Comparison of ENCODE assay signal across 19 cellular contexts in genomic region chr7:151100921-151101320, GRCh38. TPM values are rescaled to one million over a fixed set of nuclear protein-coding genes. Genes with fewer than 3 reads are reported as not detected.
A peak's percentile ranks its signal among the peaks of the same experiment; 100 is the strongest.
DNase-seq lines count a peak whose midpoint lies in the region; ATAC-seq and TF ChIP-seq lines count a peak whose summit lies in the region.
"Had no signal": no experiment of that assay in that cellular context is flagged by ENCODE, and none has a peak within 500 bp of the region (broad histone marks: within the 10 kb centered on the region; RNA-seq: fewer than 3 reads in every experiment).

No MANE protein-coding gene starts in this region.

- H3K4me2 ChIP-seq in neural progenitor cell = no peak overlapping the region
- H3K4me2 ChIP-seq: SK-N-SH had no signal

- H3K4me3 Mint-ChIP-seq in WTC11 = no peak overlapping the region
- no peak overlapping the region for H3K4me3 Mint-ChIP-seq in neural progenitor cell
- H3K4me3 Mint-ChIP-seq: CD4-positive, alpha-beta T cell had no signal

- peaks cover 72% of the 10 kb centered on the region for H4K20me1 ChIP-seq in neural progenitor cell (ENCODE audit: low read depth)

- peak; percentile 8 to 14 for ATAC-seq in right cardiac atrium
- ATAC-seq in WTC11 = no peak
- peak; percentile 19 for ATAC-seq in aorta (ENCODE audit: low FRiP score)
- ATAC-seq in GM21825 (IDR thresholded peaks at IDR 0.05; ENCODE audit: unreplicated experiment) = no peak

- H3K36me3 ChIP-seq in right atrium auricular region (peaks cover 4% of the 10 kb centered on the region), neural progenitor cell (no peaks in the 10 kb centered on the region), aorta (ENCODE audit: control insufficient read depth in 1 of 2, insufficient read depth in 2 of 2, low read length in 1 of 2) (no peaks in the 10 kb centered on the region)
- H3K36me3 ChIP-seq: MG63 had no signal

- H3K4me1 Mint-ChIP-seq in WTC11 (peaks cover 46% of the 10 kb centered on the region), neural progenitor cell (no peaks in the 10 kb centered on the region)

- H3K4me1 ChIP-seq in right cardiac atrium (ENCODE audit: control insufficient read depth, insufficient read depth, low read length) (peaks cover 3% of the 10 kb centered on the region), right atrium auricular region (peaks cover 0 to 23% of the 10 kb centered on the region in 2 donors), neural progenitor cell (peaks cover 12% of the 10 kb centered on the region), aorta (ENCODE audit: control insufficient read depth in 1 of 2, insufficient read depth in 2 of 2, low read length in 2 of 2) (no peaks in the 10 kb centered on the region)

- H3K27me3 Mint-ChIP-seq in WTC11 (ENCODE audit: low read depth) (no peaks in the 10 kb centered on the region), neural progenitor cell (ENCODE audit: insufficient read depth, low read depth) (peaks cover 2% of the 10 kb centered on the region)
- H3K27me3 Mint-ChIP-seq: CD4-positive, alpha-beta T cell had no signal

- WGBS in right cardiac atrium = 85% methylated on average over 10 of the region's 10 CpGs
- 87 to 90% methylated on average over 10 of the region's 10 CpGs for WGBS in aorta, 2 donors

- no peak overlapping the region for H2AFZ ChIP-seq in neural progenitor cell (replicated peaks)

- H3K79me2 ChIP-seq in neural progenitor cell (ENCODE audit: low read depth) = peaks cover 71% of the 10 kb centered on the region

- TF ChIP-seq CTCF in right atrium auricular region (IDR thresholded peaks at IDR 0.05) = no peak
- no peak for TF ChIP-seq CTCF in WTC11 (IDR thresholded peaks at IDR 0.05)
- TF ChIP-seq CTCF in neural progenitor cell (IDR thresholded peaks at IDR 0.05) = no peak

- no peaks in the 10 kb centered on the region for H3F3A ChIP-seq in neural progenitor cell (ENCODE audit: low read depth)

- DNase-seq in right cardiac atrium (peak in 2 of 3 donors; percentile 13 to 46), right atrium auricular region (ENCODE audit: low spot score) (no peak), WTC11 (ENCODE audit: low spot score) (no peak), neural progenitor cell (ENCODE audit: low spot score) (no peak), aorta (no peak), Kasumi-1 (lab: John Stamatoyannopoulos, UW) (no peak)
- no peak for DNase-seq in activated T-cell treated with anti-CD3 and anti-CD28 coated beads, Interleukin-2, amount 50 U/mL, for 1 hour
- DNase-seq: CD4-positive, alpha-beta T cell; KBM-7; MG63; NCI-H1417 treated with DMSO at 0.1 percent for 48 hours; NCI-H1694 treated with DMSO at 0.1 percent for 48 hours; NCI-H2081; NCI-H2227 treated with DMSO at 0.1 percent for 48 hours; NCI-H526 treated with DMSO at 0.1 percent for 48 hours; SK-N-SH; SW 1271 had no signal

- H3K9me3 Mint-ChIP-seq in WTC11 (no peaks in the 10 kb centered on the region), neural progenitor cell (no peaks in the 10 kb centered on the region)
- H3K9me3 Mint-ChIP-seq: CD4-positive, alpha-beta T cell had no signal

- CTCF ChIA-PET in WTC11 (lab: Charles Lee) = interaction anchor here (1.2 to 1.9 kb wide), 2 partner anchors 10 to 13 kb away, joined by 3 to 4 read pairs; no protein-coding TSS in a partner anchor

- no peak overlapping the region for H3K9ac ChIP-seq in neural progenitor cell
- H3K9ac ChIP-seq: SK-N-SH had no signal

- intact Hi-C loops in right cardiac atrium (cut with DNase I) (no loop called here), aorta (cut with DNase I) (no loop called here)

- H3K9me3 ChIP-seq in right cardiac atrium (ENCODE audit: control insufficient read depth, low read length) = no peaks in the 10 kb centered on the region
- H3K9me3 ChIP-seq in right atrium auricular region = no peaks in the 10 kb centered on the region
- no peaks in the 10 kb centered on the region for H3K9me3 ChIP-seq in neural progenitor cell (ENCODE audit: low read depth)
- no peaks in the 10 kb centered on the region for H3K9me3 ChIP-seq in aorta (ENCODE audit: control insufficient read depth, low read length)
- H3K9me3 ChIP-seq: BLaER1 treated with 17β-estradiol and CSF1 and Interleukin-3, amounts not matched to agents 10 nM and 100 nM; MG63; SK-N-SH had no signal

- POLR2A ChIA-PET in WTC11 (lab: Charles Lee) = no interaction called here

- H3K27me3 ChIP-seq in right cardiac atrium (ENCODE audit: control insufficient read depth, insufficient read depth) (no peaks in the 10 kb centered on the region), right atrium auricular region (no peaks in the 10 kb centered on the region), neural progenitor cell (peaks cover 7% of the 10 kb centered on the region), aorta (ENCODE audit: control insufficient read depth in 1 of 2, insufficient read depth in 2 of 2, low read length in 1 of 2) (no peaks in the 10 kb centered on the region)
- H3K27me3 ChIP-seq: BLaER1 treated with 17β-estradiol and CSF1 and Interleukin-3, amounts not matched to agents 10 nM and 100 nM; MG63 had no signal

- H3K4me3 ChIP-seq in right cardiac atrium (ENCODE audit: low read length) (no peak overlapping the region), right atrium auricular region (no peak overlapping the region), neural progenitor cell (no peak overlapping the region), aorta (ENCODE audit: low read length in 2 of 2) (no peak overlapping the region)
- H3K4me3 ChIP-seq: BLaER1 treated with 17β-estradiol and CSF1 and Interleukin-3, amounts not matched to agents 10 nM and 100 nM; MG63 had no signal

- H3K27ac Mint-ChIP-seq in WTC11 = peak overlapping the region; percentile 74; the same call in 1 of the 2 replicates
- H3K27ac Mint-ChIP-seq in neural progenitor cell = peak overlapping the region; percentile 66
- H3K27ac Mint-ChIP-seq: CD4-positive, alpha-beta T cell had no signal

- H3K27ac ChIP-seq in right cardiac atrium (ENCODE audit: low read length) (no peak overlapping the region), right atrium auricular region (no peak overlapping the region), neural progenitor cell (no peak overlapping the region), aorta (ENCODE audit: low read depth in 1 of 2, low read length in 2 of 2) (no peak overlapping the region)

- H3K36me3 Mint-ChIP-seq in WTC11 = peaks cover 9% of the 10 kb centered on the region
- peaks cover 6% of the 10 kb centered on the region for H3K36me3 Mint-ChIP-seq in neural progenitor cell

TF ChIP-seq in WTC11, 78 proteins besides CTCF, POLR2A, EP300 and RAD21 (continues in another document):
- TF ChIP-seq E2F1 (CRISPR knock-in tag; IDR thresholded peaks at IDR 0.05) (no peak), ZNF121 (CRISPR knock-in tag; IDR thresholded peaks at IDR 0.05) (no peak), ZMAT4 (CRISPR knock-in tag; IDR thresholded peaks at IDR 0.05) (no peak), JUN (CRISPR knock-in tag; IDR thresholded peaks at IDR 0.05) (no peak), TEAD4 (CRISPR knock-in tag; IDR thresholded peaks at IDR 0.05) (no peak), MXD4 (CRISPR knock-in tag; IDR thresholded peaks at IDR 0.05; ENCODE audit: borderline replicate concordance) (no peak), CREB1 (CRISPR knock-in tag; IDR thresholded peaks at IDR 0.05) (no peak), ZNF263 (CRISPR knock-in tag; IDR thresholded peaks at IDR 0.05; ENCODE audit: low read depth) (no peak)

RNA-seq across cellular contexts. Expression of gene AGAP3, which starts 14.6 kb away (rescaled TPM):
- total RNA-seq in right cardiac atrium (10 to 100 TPM; 58.3 to 78.8 (median 67.6) TPM), right atrium auricular region (10 to 100 TPM; 29.8 to 42.1 TPM), WTC11 (2021) (107 to 163 TPM (median 113 TPM) in 3 replicates), neural progenitor cell (ENCODE audit: low replicate concordance) (38.9 and 73.0 TPM in 2 replicates), aorta (100 to 1,000 TPM in 1 of 2 donors, 10 to 100 TPM in 1; 60.6 to 115 TPM)
- polyA plus RNA-seq in right cardiac atrium (61.4 TPM), aorta (100 to 1,000 TPM in 1 of 2 donors, 10 to 100 TPM in 1; 21.5 to 105 TPM)

RNA-seq across cellular contexts. Expression of gene TMUB1, which starts 17.6 kb away (rescaled TPM):
- total RNA-seq in right cardiac atrium (10 to 100 TPM; 28.5 to 36.5 (median 35.8) TPM), right atrium auricular region (10 to 100 TPM; 28.0 to 53.6 TPM), WTC11 (2021) (61.3 to 72.8 TPM (median 62.5 TPM) in 3 replicates), neural progenitor cell (ENCODE audit: low replicate concordance) (6.0 and 49.4 TPM in 2 replicates), aorta (10 to 100 TPM; 32.7 to 33.9 TPM)
- polyA plus RNA-seq in right cardiac atrium (55.2 TPM), aorta (10 to 100 TPM; 19.0 to 72.4 TPM)

RNA-seq across cellular contexts. Expression of gene FASTK, which starts 20.3 kb away (rescaled TPM):
- 10 to 100 TPM; 64.1 to 82.0 (median 68.9) TPM for total RNA-seq in right cardiac atrium
- 133 TPM for polyA plus RNA-seq in right cardiac atrium
- total RNA-seq in right atrium auricular region = 10 to 100 TPM; 85.9 to 96.4 TPM
- 62.1 to 70.2 TPM (median 67.7 TPM) in 3 replicates for total RNA-seq in WTC11 (2021)
- 22.4 and 71.0 TPM in 2 replicates for total RNA-seq in neural progenitor cell (ENCODE audit: low replicate concordance)
- 10 to 100 TPM; 45.6 to 56.6 TPM for total RNA-seq in aorta
- 100 to 1,000 TPM in 1 of 2 donors, 10 to 100 TPM in 1; 58.4 to 216 TPM for polyA plus RNA-seq in aorta

RNA-seq across cellular contexts. Expression of gene SLC4A2, which starts 41.5 kb away (rescaled TPM):
- total RNA-seq in right cardiac atrium (100 to 1,000 TPM in 2 of 4 donors, 10 to 100 TPM in 2; 83.5 to 120 (median 96.5) TPM), right atrium auricular region (100 to 1,000 TPM in 1 of 2 donors, 10 to 100 TPM in 1; 55.3 to 114 TPM), WTC11 (2021) (131 to 164 TPM (median 131 TPM) in 3 replicates), neural progenitor cell (ENCODE audit: low replicate concordance) (26.1 and 85.7 TPM in 2 replicates), aorta (100 to 1,000 TPM; 118 to 128 TPM)
- polyA plus RNA-seq in right cardiac atrium (61.7 TPM), aorta (100 to 1,000 TPM in 1 of 2 donors, 10 to 100 TPM in 1; 37.1 to 215 TPM)

RNA-seq across cellular contexts. Expression of gene CDK5, which starts 43.2 kb away (rescaled TPM):
- total RNA-seq in right cardiac atrium (10 to 100 TPM in 1 of 4 donors, 1 to 10 TPM in 3; 6.2 to 11.2 (median 7.4) TPM), right atrium auricular region (1 to 10 TPM; 4.4 to 4.9 TPM), WTC11 (2021) (23.6 to 27.8 TPM (median 24.5 TPM) in 3 replicates), neural progenitor cell (ENCODE audit: low replicate concordance) (8.1 and 10.3 TPM in 2 replicates), aorta (1 to 10 TPM; 4.1 to 6.6 TPM)
- polyA plus RNA-seq in right cardiac atrium (6.5 TPM), aorta (1 to 10 TPM; 6.0 to 8.9 TPM)

Comparison
In these comparisons a context has a peak if more than half of its experiments do, and no peak if none do; other contexts are left out.
1. DNase-seq: peak in right cardiac atrium (2 of 3); none in right atrium auricular region (single experiment), WTC11 (single experiment), neural progenitor cell (single experiment), aorta (0 of 2), Kasumi-1 (0 of 2) and activated T-cell treated with anti-CD3 and anti-CD28 coated beads, Interleukin-2, amount 50 U/mL, for 1 hour (single experiment).
2. ATAC-seq: peak in right cardiac atrium (2 of 2) and aorta (single experiment); none in WTC11 (single experiment) and GM21825 (single experiment).